In genomic region chr22:39176067-39176621, GRCh38 we compare ENCODE assay signal across 9 cellular contexts. TPM values are rescaled to one million over a fixed set of nuclear protein-coding genes. Genes with fewer than 3 reads are reported as not detected.
DNase-seq lines count a peak whose midpoint lies in the region; ATAC-seq and TF ChIP-seq lines count a peak whose summit lies in the region.
"Had no signal": no experiment of that assay in that cellular context is flagged by ENCODE, and none has a peak within 500 bp of the region (broad histone marks: within the 10 kb centered on the region; RNA-seq: fewer than 3 reads in every experiment).

No MANE protein-coding gene starts in this region.

- no peak overlapping the region for H3K4me3 Mint-ChIP-seq in stimulated activated naive B cell treated with anti-CD40 and anti-IgM and Interleukin-4, amounts not matched to agents 10 μg/mL and 1 μg/mL and 100 μg/mL, for 72 hours

- H3K4me1 Mint-ChIP-seq in stimulated activated naive B cell treated with anti-CD40 and anti-IgM and Interleukin-4, amounts not matched to agents 10 μg/mL and 1 μg/mL and 100 μg/mL, for 72 hours, result peaks cover 29 to 35% of the 10 kb centered on the region in 2 donors

- H3K9me3 ChIP-seq in HUES64 (ENCODE audit: insufficient read depth, low read depth, low read length), result no peaks in the 10 kb centered on the region
- H3K9me3 ChIP-seq in colonic mucosa, result no peaks in the 10 kb centered on the region
- H3K9me3 ChIP-seq in left lung, result no peaks in the 10 kb centered on the region
- H3K9me3 ChIP-seq in thyroid gland, result no peaks in the 10 kb centered on the region

- H3K36me3 ChIP-seq in HUES64 (ENCODE audit: insufficient read depth, low read length) (no peaks in the 10 kb centered on the region), colonic mucosa (no peaks in the 10 kb centered on the region), left lung (no peaks in the 10 kb centered on the region), thyroid gland (no peaks in the 10 kb centered on the region)

- H3K27ac ChIP-seq in HUES64 (ENCODE audit: low read depth, low read length), result peak overlapping the region; percentile 95
- peak overlapping the region; percentile 13 for H3K27ac ChIP-seq in colonic mucosa
- H3K27ac ChIP-seq in left lung, result peak overlapping the region; percentile 73 to 87
- H3K27ac ChIP-seq in thyroid gland, result peak overlapping the region in 2 of 3 donors; percentile 76 to 87

- TF ChIP-seq CTCF in colonic mucosa (IDR thresholded peaks at IDR 0.05), result no peak
- no peak for TF ChIP-seq CTCF in left lung (IDR thresholded peaks at IDR 0.05)
- no peak for TF ChIP-seq CTCF in thyroid gland (IDR thresholded peaks at IDR 0.05)

- H3K27ac Mint-ChIP-seq in stimulated activated naive B cell treated with anti-CD40 and anti-IgM and Interleukin-4, amounts not matched to agents 10 μg/mL and 1 μg/mL and 100 μg/mL, for 72 hours, result no peak overlapping the region
- no peak overlapping the region for H3K27ac Mint-ChIP-seq in activated naive CD4-positive, alpha-beta T cell treated with anti-CD3 and anti-CD28 coated beads, Interleukin-2, amount 50 U/mL, for 72 hours

- 29% methylated on average over 21 of the region's 21 CpGs for WGBS in HUES64
- WGBS in thyroid gland, 2 donors, result 13 to 48% methylated on average over 6 to 18 of the region's 21 CpGs

- peaks cover 0 to under 1% of the 10 kb centered on the region in 2 donors for H3K9me3 Mint-ChIP-seq in stimulated activated naive B cell treated with anti-CD40 and anti-IgM and Interleukin-4, amounts not matched to agents 10 μg/mL and 1 μg/mL and 100 μg/mL, for 72 hours
- peaks cover 0 to 4% of the 10 kb centered on the region in 2 donors for H3K9me3 Mint-ChIP-seq in activated naive CD4-positive, alpha-beta T cell treated with anti-CD3 and anti-CD28 coated beads, Interleukin-2, amount 50 U/mL, for 72 hours

- H3K27me3 ChIP-seq in HUES64 (ENCODE audit: insufficient read depth, low read length) (no peaks in the 10 kb centered on the region), colonic mucosa (no peaks in the 10 kb centered on the region), left lung (no peaks in the 10 kb centered on the region), thyroid gland (no peaks in the 10 kb centered on the region)

- H3K36me3 Mint-ChIP-seq in stimulated activated naive B cell treated with anti-CD40 and anti-IgM and Interleukin-4, amounts not matched to agents 10 μg/mL and 1 μg/mL and 100 μg/mL, for 72 hours, result peaks cover 0 to under 1% of the 10 kb centered on the region in 2 donors
- peaks cover 3 to 6% of the 10 kb centered on the region in 2 donors for H3K36me3 Mint-ChIP-seq in activated naive CD4-positive, alpha-beta T cell treated with anti-CD3 and anti-CD28 coated beads, Interleukin-2, amount 50 U/mL, for 72 hours

- peaks cover 47% of the 10 kb centered on the region for H3K4me1 ChIP-seq in HUES64 (ENCODE audit: insufficient read depth, low read length)
- H3K4me1 ChIP-seq in colonic mucosa, result peaks cover 3% of the 10 kb centered on the region
- peaks cover 29 to 71% of the 10 kb centered on the region in 2 donors for H3K4me1 ChIP-seq in left lung
- H3K4me1 ChIP-seq in thyroid gland, result peaks cover 35 to 60% of the 10 kb centered on the region in 2 donors

- no peaks in the 10 kb centered on the region for H3K27me3 Mint-ChIP-seq in stimulated activated naive B cell treated with anti-CD40 and anti-IgM and Interleukin-4, amounts not matched to agents 10 μg/mL and 1 μg/mL and 100 μg/mL, for 72 hours

- peak; percentile 53 for ATAC-seq in left lung
- no peak for ATAC-seq in stimulated activated naive B cell treated with anti-CD40 and anti-IgM and Interleukin-4, amounts not matched to agents 10 μg/mL and 1 μg/mL and 100 μg/mL, for 72 hours (replicated peaks)
- ATAC-seq in activated naive CD4-positive, alpha-beta T cell treated with anti-CD3 and anti-CD28 coated beads, Interleukin-2, amount 50 U/mL, for 72 hours, result no peak

- no peak for TF ChIP-seq POLR2A in thyroid gland (IDR thresholded peaks at IDR 0.05)

- DNase-seq in colonic mucosa (no peak), left lung (peak in 1 of 2 donors; percentile 49), thyroid gland (peak; percentile 78 to 82), NCI-H2029 (lab: John Stamatoyannopoulos, UW) (no peak), NCI-H187 treated with DMSO at 0.1 percent for 48 hours (lab: John Stamatoyannopoulos, UW) (no peak)
- DNase-seq in stimulated activated naive B cell treated with anti-CD40 and anti-IgM and Interleukin-4, amounts not matched to agents 10 μg/mL and 1 μg/mL and 100 μg/mL, for 72 hours, result no peak
- no peak for DNase-seq in activated naive CD4-positive, alpha-beta T cell treated with anti-CD3 and anti-CD28 coated beads, Interleukin-2, amount 50 U/mL, for 72 hours (ENCODE audit: low spot score in 2 of 2)
- DNase-seq: activated CD4-positive, CD25-positive, alpha-beta regulatory T cell treated with anti-CD3 and anti-CD28 coated beads, Interleukin-2, amount 50 U/mL, for 72 hours had no signal

- intact Hi-C loops in colonic mucosa (cut with DNase I), result loop anchor here (10.0 kb wide), 1 partner anchor 349 kb away; the partner anchor contains the start of gene ATF4
- intact Hi-C loops in left lung (cut with DNase I), result loop anchor here in 1 of 2 donors (10.0 kb wide), 1 partner anchor 139 kb away; the partner anchor contains the start of gene RPL3
- intact Hi-C loops in thyroid gland (cut with DNase I), result loop anchor here (10.0 kb wide), 2 partner anchors 59 to 329 kb away; partner anchors contain the start of gene MIEF1

- H3K9ac ChIP-seq in HUES64 (ENCODE audit: low read depth, low read length) (peak overlapping the region; percentile 59), colonic mucosa (ENCODE audit: low read depth in 2 of 2, low read length in 2 of 2) (peak overlapping the region in 1 of 2 donors; percentile 43)

- no peak overlapping the region; the same call in 1 of the 2 replicates for H3K4me3 ChIP-seq in HUES64 (ENCODE audit: low read length)
- no peak overlapping the region for H3K4me3 ChIP-seq in colonic mucosa
- no peak overlapping the region for H3K4me3 ChIP-seq in left lung
- H3K4me3 ChIP-seq in thyroid gland (replicated peaks in 1 of 3), result no peak overlapping the region

RNA-seq across cellular contexts. Expression of gene CBX7, which starts 23.7 kb away (rescaled TPM):
- polyA plus RNA-seq in HUES64 (2013, experiment 1 of 2), result 2.9 TPM
- polyA plus RNA-seq in HUES64 (2013, experiment 2 of 2), result 3.7 TPM
- total RNA-seq in colonic mucosa (10 to 100 TPM; 15.0 to 21.1 TPM), left lung (10 to 100 TPM; 17.1 to 17.7 TPM), thyroid gland (10 to 100 TPM; 49.2 to 88.0 (median 61.9) TPM)
- total RNA-seq in activated naive CD4-positive, alpha-beta T cell treated with anti-CD3 and anti-CD28 coated beads, Interleukin-2, amount 50 U/mL, for 72 hours, result 10 to 100 TPM; 25.0 to 43.8 TPM

Comparison
In these comparisons a context has a peak if more than half of its experiments do, and no peak if none do; other contexts are left out.
1. H3K27ac ChIP-seq: peak in every context shown above with its lines; median percentile 95 in HUES64; 82 in thyroid gland; 80 in left lung; 13 in colonic mucosa.
2. DNase-seq: peak in thyroid gland (2 of 2); none in colonic mucosa (single experiment), NCI-H2029 (single experiment), NCI-H187 treated with DMSO at 0.1 percent for 48 hours (single experiment), stimulated activated naive B cell treated with anti-CD40 and anti-IgM and Interleukin-4, amounts not matched to agents 10 μg/mL and 1 μg/mL and 100 μg/mL, for 72 hours (single experiment) and activated naive CD4-positive, alpha-beta T cell treated with anti-CD3 and anti-CD28 coated beads, Interleukin-2, amount 50 U/mL, for 72 hours (0 of 2).